ENCODE assay signal across 26 cellular contexts in the genomic region with DNA sequence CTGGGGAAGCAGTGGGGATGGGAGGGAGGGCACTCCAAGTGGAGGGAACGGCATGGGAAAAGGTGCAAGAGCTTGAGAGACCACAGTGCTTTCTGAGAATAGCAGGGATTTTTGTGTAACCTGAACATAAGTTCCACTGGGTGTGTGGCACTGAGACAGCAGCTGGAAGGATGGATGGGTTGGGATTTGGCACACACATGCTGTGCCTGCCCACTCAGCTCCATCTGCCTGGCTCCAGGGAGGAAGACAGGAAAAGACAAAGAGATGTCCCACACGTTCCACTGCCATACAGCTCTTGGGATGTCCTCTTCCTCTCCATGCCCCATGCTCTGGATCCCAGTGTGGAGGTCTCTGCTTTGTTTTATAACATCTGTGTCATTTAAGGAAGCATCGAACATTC.
"Had no signal": no experiment of that assay in that cellular context is flagged by ENCODE, and none has a peak within 500 bp of the region (broad histone marks: within the 10 kb centered on the region; RNA-seq: fewer than 3 reads in every experiment).

No MANE protein-coding gene starts in this region.

- H3K4me1 ChIP-seq: breast epithelium, heart left ventricle, psoas muscle, sigmoid colon, stomach, suprapubic skin, tibial artery had no signal

- H3K36me3 ChIP-seq: breast epithelium, heart left ventricle, neutrophil, ovary, sigmoid colon, stomach, suprapubic skin, tibial artery had no signal

- H3K27me3 ChIP-seq: ovary, sigmoid colon had no signal

- H3K9me3 ChIP-seq: breast epithelium, heart left ventricle, neutrophil, ovary, psoas muscle, sigmoid colon, stomach, suprapubic skin, tibial artery had no signal

- H3K4me3 ChIP-seq: breast epithelium, heart left ventricle, ovary, psoas muscle, sigmoid colon, stomach, suprapubic skin, tibial artery had no signal

- ATAC-seq: activated naive CD8-positive, alpha-beta T cell treated with anti-CD3 and anti-CD28 coated beads, Interleukin-2, amount 50 U/mL, for 24 hours; esophagus mucosa; heart left ventricle; psoas muscle; stimulated activated naive B cell treated with anti-CD40 and anti-IgM and Interleukin-4, amounts not matched to agents 10 μg/mL and 1 μg/mL and 100 μg/mL, for 72 hours had no signal

- DNase-seq: activated CD4-positive, alpha-beta T cell treated with anti-CD3 and anti-CD28 coated beads for 4 hours; activated CD4-positive, alpha-beta T cell treated with anti-CD3 and anti-CD28 coated beads, Interleukin-2, amount 50 U/mL, for 4 hours; activated CD8-positive, alpha-beta memory T cell treated with anti-CD3 and anti-CD28 coated beads for 24 hours; activated naive CD8-positive, alpha-beta T cell treated with anti-CD3 and anti-CD28 coated beads, Interleukin-2, amount 50 U/mL, for 24 hours; activated T-cell treated with anti-CD3 and anti-CD28 coated beads, Interleukin-2, amount 50 U/mL, for 24 hours; central memory CD4-positive, alpha-beta T cell; endodermal cell; foreskin fibroblast; heart left ventricle; midbrain; ovary; psoas muscle; sigmoid colon; small intestine; stimulated activated CD4-positive, alpha-beta T cell treated with anti-CD3 and anti-CD28 coated beads, Interleukin-1b, Interleukin-23, amount 100 ng/mL, for 48 hours; stimulated activated CD4-positive, alpha-beta T cell treated with anti-CD3 and anti-CD28 coated beads, Interleukin-4, amount 100 ng/mL, for 4 hours; stimulated activated CD8-positive, alpha-beta memory T cell treated with anti-CD3 and anti-CD28 coated beads, Interleukin-4, amount 100 ng/mL, for 48 hours; stimulated activated naive B cell treated with anti-CD40 and anti-IgM and Interleukin-4, amounts not matched to agents 10 μg/mL and 1 μg/mL and 100 μg/mL, for 72 hours; stomach; T-helper 9 cell had no signal

- H3K27ac ChIP-seq: breast epithelium, heart left ventricle, neutrophil, ovary, psoas muscle, sigmoid colon, stomach, suprapubic skin, tibial artery, VCaP had no signal
